Comparison of ENCODE assay signal across 8 cellular contexts in genomic region chr10:22620140-22620857, GRCh38.
DNase-seq lines count a peak whose midpoint lies in the region; ATAC-seq and TF ChIP-seq lines count a peak whose summit lies in the region.

No MANE protein-coding gene starts in this region.

- in situ Hi-C loops in KBM-7 (cut with MboI; ENCODE audit: low pct_unique_long_range_greater_than_20kb, low sequenced_read_pairs), result no loop called here

- WGBS in liver, result 70% methylated on average over 8 of the region's 8 CpGs

- H3K4me1 ChIP-seq in breast epithelium (peaks cover 0 to 8% of the 10 kb centered on the region in 2 donors), liver (ENCODE audit: control insufficient read depth in 4 of 4, insufficient read depth in 4 of 4, low read length in 3 of 4) (peaks cover 0 to 8% (median 4%) of the 10 kb centered on the region in 4 donors), uterus (peaks cover 0 to 5% of the 10 kb centered on the region in 2 donors)

- no peak for TF ChIP-seq POLR2A in breast epithelium (IDR thresholded peaks at IDR 0.05)
- TF ChIP-seq POLR2A in uterus (IDR thresholded peaks at IDR 0.05), result no peak

- H3K4me3 ChIP-seq in breast epithelium, result no peak overlapping the region
- no peak overlapping the region for H3K4me3 ChIP-seq in liver (ENCODE audit: low read depth in 1 of 3, low read length in 3 of 3)
- no peak overlapping the region for H3K4me3 ChIP-seq in uterus

- TF ChIP-seq CTCF in breast epithelium (IDR thresholded peaks at IDR 0.05) (no peak), liver (IDR thresholded peaks at IDR 0.05; ENCODE audit: low read depth, low read length, missing input control) (no peak), uterus (IDR thresholded peaks at IDR 0.05) (no peak)

- H3K36me3 ChIP-seq in breast epithelium, result no peaks in the 10 kb centered on the region
- no peaks in the 10 kb centered on the region for H3K36me3 ChIP-seq in liver (ENCODE audit: control insufficient read depth in 4 of 4, insufficient read depth in 3 of 4, low read depth in 1 of 4, low read length in 3 of 4)
- no peaks in the 10 kb centered on the region for H3K36me3 ChIP-seq in uterus

- no peaks in the 10 kb centered on the region for H3K9me3 ChIP-seq in breast epithelium
- H3K9me3 ChIP-seq in liver (ENCODE audit: control insufficient read depth in 4 of 4, low read length in 3 of 4), result no peaks in the 10 kb centered on the region
- no peaks in the 10 kb centered on the region for H3K9me3 ChIP-seq in uterus

- intact Hi-C loops in breast epithelium (cut with DNase I; ENCODE audit: low total_unique reads), result no loop called here
- intact Hi-C loops in uterus (cut with DNase I; ENCODE audit: low total_unique reads), result no loop called here

- DNase-seq in AG08396 (ENCODE audit: low spot score) (peak; percentile 72), HS-5 (ENCODE audit: low read depth) (peak; percentile 80), breast epithelium (ENCODE audit: low spot score in 2 of 2) (peak in 1 of 2 donors; percentile 71), uterus (peak; percentile 44 to 54), HuH-7 (ENCODE audit: low spot score) (no peak), KBM-7 (no peak)

- H3K27ac ChIP-seq in breast epithelium (peak overlapping the region; percentile 54 to 57), liver (ENCODE audit: low read depth in 1 of 2, low read length in 2 of 2) (peak overlapping the region; percentile 21 to 59), uterus (peak overlapping the region; percentile 3 to 59)

- no peak overlapping the region for H3K9ac ChIP-seq in liver (ENCODE audit: low read depth in 1 of 2, low read length in 2 of 2)

- no peaks in the 10 kb centered on the region for H3K27me3 ChIP-seq in breast epithelium
- H3K27me3 ChIP-seq in liver (ENCODE audit: control insufficient read depth in 4 of 4, insufficient read depth in 4 of 4, low read length in 3 of 4), result no peaks in the 10 kb centered on the region
- no peaks in the 10 kb centered on the region for H3K27me3 ChIP-seq in uterus

- no peak for ATAC-seq in GM19455 (IDR thresholded peaks at IDR 0.05; ENCODE audit: unreplicated experiment)

- no peak for TF ChIP-seq RAD21 in liver (IDR thresholded peaks at IDR 0.05)

TF ChIP-seq in liver, 16 proteins besides CTCF, POLR2A, EP300 and RAD21:
- TF ChIP-seq FOXA2 (IDR thresholded peaks at IDR 0.05), result no peak
- TF ChIP-seq JUND (IDR thresholded peaks at IDR 0.05), result no peak
- no peak for TF ChIP-seq YY1 (IDR thresholded peaks at IDR 0.05)
- TF ChIP-seq HNF4A (conservative IDR thresholded peaks at IDR 0.05), result no peak
- no peak for TF ChIP-seq REST (IDR thresholded peaks at IDR 0.05)
- no peak for TF ChIP-seq TAF1 (conservative IDR thresholded peaks at IDR 0.05)
- no peak for TF ChIP-seq HNF4G (IDR thresholded peaks at IDR 0.05)
- TF ChIP-seq RXRA (IDR thresholded peaks at IDR 0.05), result no peak
- no peak for TF ChIP-seq FOXA1 (IDR thresholded peaks at IDR 0.05)
- no peak for TF ChIP-seq GABPA (IDR thresholded peaks at IDR 0.05 in 1 of 2, conservative IDR thresholded peaks at IDR 0.05 in 1 of 2)
- TF ChIP-seq ZBTB33 (IDR thresholded peaks at IDR 0.05), result no peak
- no peak for TF ChIP-seq ATF3 (IDR thresholded peaks at IDR 0.05)
- TF ChIP-seq MAX (IDR thresholded peaks at IDR 0.05), result no peak
- no peak for TF ChIP-seq NR2F2 (IDR thresholded peaks at IDR 0.05)
- TF ChIP-seq EGR1 (IDR thresholded peaks at IDR 0.05; ENCODE audit: low read depth in 2 of 2), result no peak

Comparison
In these comparisons a context has a peak if more than half of its experiments do, and no peak if none do; other contexts are left out.
1. DNase-seq: peak in AG08396 (single experiment), HS-5 (single experiment) and uterus (2 of 2); none in HuH-7 (single experiment) and KBM-7 (single experiment).
2. Peak in every context shown above with its lines, with median percentiles within 50 percentile points of each other: H3K27ac ChIP-seq.